In genomic region chr17:36940313-36941264, GRCh38 we compare ENCODE assay signal across 21 cellular contexts. TPM values are rescaled to one million over a fixed set of nuclear protein-coding genes. Genes with fewer than 3 reads are reported as not detected.
DNase-seq lines count a peak whose midpoint lies in the region; ATAC-seq and TF ChIP-seq lines count a peak whose summit lies in the region.
"Had no signal": no experiment of that assay in that cellular context is flagged by ENCODE, and none has a peak within 500 bp of the region (broad histone marks: within the 10 kb centered on the region; RNA-seq: fewer than 3 reads in every experiment).

No MANE protein-coding gene starts in this region.

- H3K9me3 Mint-ChIP-seq in CD8-positive, alpha-beta memory T cell: peaks cover 0 to 7% (median 3%) of the 10 kb centered on the region in 5 donors
- peaks cover 11% of the 10 kb centered on the region; the same call in 2 of the 3 replicates for H3K9me3 Mint-ChIP-seq in GM23338
- H3K9me3 Mint-ChIP-seq in naive B cell: peaks cover 0 to 15% (median 9%) of the 10 kb centered on the region in 7 donors
- H3K9me3 Mint-ChIP-seq in activated T-helper 17 cell treated with anti-CD3 and anti-CD28 coated beads, Interleukin-2, amount 50 U/mL, for 72 hours: no peaks in the 10 kb centered on the region
- H3K9me3 Mint-ChIP-seq: stimulated activated memory B cell treated with anti-CD40 and anti-IgM and Interleukin-4, amounts not matched to agents 10 μg/mL and 1 μg/mL and 100 μg/mL, for 72 hours had no signal

- no peak overlapping the region for H2AFZ ChIP-seq in GM23338

- peaks cover 0 to 3% (median 0%) of the 10 kb centered on the region in 3 donors for H3K36me3 Mint-ChIP-seq in CD8-positive, alpha-beta memory T cell
- peaks cover 2% of the 10 kb centered on the region; the same call in 1 of the 3 replicates for H3K36me3 Mint-ChIP-seq in GM23338 (ENCODE audit: low read depth)
- no peaks in the 10 kb centered on the region for H3K36me3 Mint-ChIP-seq in naive B cell
- peaks cover 20% of the 10 kb centered on the region for H3K36me3 Mint-ChIP-seq in activated T-helper 17 cell treated with anti-CD3 and anti-CD28 coated beads, Interleukin-2, amount 50 U/mL, for 72 hours (ENCODE audit: low read depth)
- H3K36me3 Mint-ChIP-seq: activated naive CD8-positive, alpha-beta T cell; stimulated activated memory B cell treated with anti-CD40 and anti-IgM and Interleukin-4, amounts not matched to agents 10 μg/mL and 1 μg/mL and 100 μg/mL, for 72 hours had no signal

- H3K27ac Mint-ChIP-seq in CD8-positive, alpha-beta memory T cell: peak overlapping the region in 2 of 8 donors; percentile 39 to 87
- H3K27ac Mint-ChIP-seq in GM23338 (no peak overlapping the region), naive B cell (peak overlapping the region in 4 of 6 donors; percentile 76 to 97 (median 83))
- no peak overlapping the region for H3K27ac Mint-ChIP-seq in activated T-helper 17 cell treated with anti-CD3 and anti-CD28 coated beads, Interleukin-2, amount 50 U/mL, for 72 hours
- H3K27ac Mint-ChIP-seq: stimulated activated memory B cell treated with anti-CD40 and anti-IgM and Interleukin-4, amounts not matched to agents 10 μg/mL and 1 μg/mL and 100 μg/mL, for 72 hours had no signal

- no peaks in the 10 kb centered on the region for H3K9me3 ChIP-seq in CD8-positive, alpha-beta memory T cell (ENCODE audit: low read length)
- H3K9me3 ChIP-seq: Caco-2, gastrocnemius medialis, lower lobe of right lung had no signal

- peaks cover 38% of the 10 kb centered on the region for H3F3A ChIP-seq in GM23338 (replicated peaks; ENCODE audit: low read depth)

- no peaks in the 10 kb centered on the region for H3K9me2 ChIP-seq in GM23338 (ENCODE audit: insufficient read depth)

- peaks cover 53% of the 10 kb centered on the region for H3K4me1 ChIP-seq in CD8-positive, alpha-beta memory T cell (ENCODE audit: insufficient read depth, low read length)
- peaks cover 73% of the 10 kb centered on the region for H3K4me1 ChIP-seq in GM23338 (ENCODE audit: insufficient read depth)

- peaks cover 97% of the 10 kb centered on the region for H3K27me3 ChIP-seq in CD8-positive, alpha-beta memory T cell (ENCODE audit: insufficient read depth, low read length, poor library complexity, severe bottlenecking)
- peaks cover 100% of the 10 kb centered on the region for H3K27me3 ChIP-seq in GM23338 (ENCODE audit: insufficient read depth)

- peaks cover 4% of the 10 kb centered on the region; the same call in 1 of the 2 replicates for H4K20me1 ChIP-seq in GM23338 (replicated peaks; ENCODE audit: insufficient read depth)

- H3K4me3 ChIP-seq in CD8-positive, alpha-beta memory T cell (ENCODE audit: low read length): no peak overlapping the region
- peak overlapping the region; percentile 39 for H3K4me3 ChIP-seq in GM23338
- H3K4me3 ChIP-seq: gastrocnemius medialis, lower lobe of right lung had no signal

- H3K27ac ChIP-seq in CD8-positive, alpha-beta memory T cell (ENCODE audit: low read depth, low read length): no peak overlapping the region
- H3K27ac ChIP-seq in GM23338 (ENCODE audit: low read depth): no peak overlapping the region
- H3K27ac ChIP-seq: gastrocnemius medialis, lower lobe of right lung had no signal

- CTCF ChIA-PET in CD8-positive, alpha-beta memory T cell (lab: Charles Lee): interaction anchor here (0.8 kb wide), 1 partner anchor 10 kb away, joined by 3 read pairs; no protein-coding TSS in a partner anchor

- H3K4me2 ChIP-seq in GM23338: peak overlapping the region; percentile 86

- DNase-seq in CD8-positive, alpha-beta memory T cell: no peak
- DNase-seq in GM23338 (ENCODE audit: low spot score): peak; percentile 50
- peak; percentile 70 for DNase-seq in ecto neural progenitor cell (ENCODE audit: low spot score)
- no peak for DNase-seq in naive B cell
- DNase-seq in hypothalamus (lab: John Stamatoyannopoulos, UW): no peak
- no peak for DNase-seq in 8988T
- DNase-seq: activated T-cell treated with anti-CD3 and anti-CD28 coated beads for 4 hours, Caco-2, cortex of kidney, gastrocnemius medialis, HCEC 1CT, lower lobe of right lung, NCI-H1092, NCI-H2081, SHP77 treated with DMSO at 0.1 percent for 48 hours had no signal

- H3K79me2 ChIP-seq in GM23338 (replicated peaks; ENCODE audit: insufficient read depth): no peaks in the 10 kb centered on the region

- H3K36me3 ChIP-seq in CD8-positive, alpha-beta memory T cell (ENCODE audit: insufficient read depth, low read length): no peaks in the 10 kb centered on the region
- no peaks in the 10 kb centered on the region for H3K36me3 ChIP-seq in GM23338 (ENCODE audit: insufficient read depth)
- H3K36me3 ChIP-seq: gastrocnemius medialis, lower lobe of right lung had no signal

- no peak for TF ChIP-seq CTCF in GM23338 (conservative IDR thresholded peaks at IDR 0.05; ENCODE audit: low read depth in 2 of 2)

- peak overlapping the region in 6 of 7 donors; percentile 3 to 72 (median 34) for H3K4me3 Mint-ChIP-seq in CD8-positive, alpha-beta memory T cell
- peak overlapping the region; percentile 37 for H3K4me3 Mint-ChIP-seq in GM23338
- H3K4me3 Mint-ChIP-seq in naive B cell: peak overlapping the region in 6 of 8 donors; percentile 25 to 89 (median 66)
- H3K4me3 Mint-ChIP-seq in activated T-helper 17 cell treated with anti-CD3 and anti-CD28 coated beads, Interleukin-2, amount 50 U/mL, for 72 hours: no peak overlapping the region
- H3K4me3 Mint-ChIP-seq: stimulated activated memory B cell treated with anti-CD40 and anti-IgM and Interleukin-4, amounts not matched to agents 10 μg/mL and 1 μg/mL and 100 μg/mL, for 72 hours had no signal

- POLR2A ChIA-PET in CD8-positive, alpha-beta memory T cell (lab: Charles Lee): no interaction called here

- H3K27me3 Mint-ChIP-seq in CD8-positive, alpha-beta memory T cell: peaks cover 80 to 82% of the 10 kb centered on the region in 2 donors
- H3K27me3 Mint-ChIP-seq in GM23338 (ENCODE audit: insufficient read depth, low read depth, poor library complexity): peaks cover 100% of the 10 kb centered on the region
- H3K27me3 Mint-ChIP-seq in naive B cell: peaks cover 53 to 83% (median 65%) of the 10 kb centered on the region in 3 donors
- H3K27me3 Mint-ChIP-seq in activated T-helper 17 cell treated with anti-CD3 and anti-CD28 coated beads, Interleukin-2, amount 50 U/mL, for 72 hours: peaks cover 60% of the 10 kb centered on the region

- ATAC-seq in GM23338 (no peak), naive B cell (ENCODE audit: low read depth in 2 of 2) (no peak), HG03571 (IDR thresholded peaks at IDR 0.05; ENCODE audit: unreplicated experiment) (no peak)
- no peak for ATAC-seq in activated T-helper 17 cell treated with anti-CD3 and anti-CD28 coated beads, Interleukin-2, amount 50 U/mL, for 72 hours (replicated peaks)
- ATAC-seq: activated CD4-positive, CD25-positive, alpha-beta regulatory T cell treated with anti-CD3 and anti-CD28 coated beads, Interleukin-2, amount 50 U/mL, for 24 hours; gastrocnemius medialis; lower lobe of right lung; naive thymus-derived CD8-positive, alpha-beta T cell; stimulated activated memory B cell treated with anti-CD40 and anti-IgM and Interleukin-4, amounts not matched to agents 10 μg/mL and 1 μg/mL and 100 μg/mL, for 72 hours had no signal

- H3K4me1 Mint-ChIP-seq in CD8-positive, alpha-beta memory T cell: peaks cover 40 to 64% (median 50%) of the 10 kb centered on the region in 3 donors
- H3K4me1 Mint-ChIP-seq in GM23338 (peaks cover 63% of the 10 kb centered on the region), naive B cell (peaks cover 49 to 50% (median 50%) of the 10 kb centered on the region in 3 donors)
- H3K4me1 Mint-ChIP-seq in activated T-helper 17 cell treated with anti-CD3 and anti-CD28 coated beads, Interleukin-2, amount 50 U/mL, for 72 hours: peaks cover 26% of the 10 kb centered on the region

TF ChIP-seq in GM23338, 12 proteins besides CTCF, POLR2A, EP300 and RAD21:
- TF ChIP-seq POLR2AphosphoS5 (IDR thresholded peaks at IDR 0.05; ENCODE audit: low read depth): no peak
- TF ChIP-seq EZH2 (IDR thresholded peaks at IDR 0.05; ENCODE audit: low read depth, unreplicated experiment): peak; percentile 99
- no peak for TF ChIP-seq ETS1 (IDR thresholded peaks at IDR 0.05)
- peak; percentile 25 for TF ChIP-seq EZH2phosphoT487 (IDR thresholded peaks at IDR 0.05; ENCODE audit: unreplicated experiment)

RNA-seq across cellular contexts. Expression of gene LHX1, which starts 3.3 kb away (rescaled TPM):
- total RNA-seq in CD8-positive, alpha-beta memory T cell: under 1 TPM; 0.46 to 0.51 TPM
- not detected for polyA plus RNA-seq in CD8-positive, alpha-beta memory T cell
- 0.52 and 0.58 TPM in 2 replicates for total RNA-seq in GM23338 (2014; rRNA removed; shearing (Covaris generic))
- 0.74 and 1.1 TPM in 2 replicates for polyA plus RNA-seq in GM23338 (2016; fragmentation: Nextera tagmentation; extraction: Ambion mirVana)
- not detected for polyA plus RNA-seq in naive B cell (ENCODE audit: low read depth in 6 of 6)
- under 1 TPM; 0.11 TPM for total RNA-seq in activated T-helper 17 cell treated with anti-CD3 and anti-CD28 coated beads, Interleukin-2, amount 50 U/mL, for 72 hours
- total RNA-seq: Caco-2; gastrocnemius medialis; lower lobe of right lung; naive thymus-derived CD8-positive, alpha-beta T cell had no signal
- polyA plus RNA-seq: naive thymus-derived CD8-positive, alpha-beta T cell had no signal

RNA-seq across cellular contexts. Expression of gene AATF, which starts 8.2 kb away (rescaled TPM):
- 100 to 1,000 TPM; 122 to 130 TPM for total RNA-seq in CD8-positive, alpha-beta memory T cell
- 92.7 TPM for polyA plus RNA-seq in CD8-positive, alpha-beta memory T cell
- total RNA-seq in GM23338 (2014; rRNA removed; shearing (Covaris generic)): 40.2 and 53.7 TPM in 2 replicates
- polyA plus RNA-seq in GM23338 (2016; fragmentation: Nextera tagmentation; extraction: Ambion mirVana) (64.1 and 71.2 TPM in 2 replicates), naive B cell (ENCODE audit: low read depth in 6 of 6) (10 to 100 TPM; 63.8 to 96.7 (median 73.2) TPM)
- total RNA-seq in activated T-helper 17 cell treated with anti-CD3 and anti-CD28 coated beads, Interleukin-2, amount 50 U/mL, for 72 hours: 10 to 100 TPM; 65.5 to 96.5 TPM

Comparison
In these comparisons a context has a peak if more than half of its experiments do, and no peak if none do; other contexts are left out.
1. DNase-seq: peak in GM23338 (single experiment) and ecto neural progenitor cell (single experiment); none in CD8-positive, alpha-beta memory T cell (0 of 5), naive B cell (single experiment), hypothalamus (0 of 51) and 8988T (single experiment).
2. H3K27ac Mint-ChIP-seq: peak in naive B cell (4 of 6); none in GM23338 (single experiment) and activated T-helper 17 cell treated with anti-CD3 and anti-CD28 coated beads, Interleukin-2, amount 50 U/mL, for 72 hours (single experiment).